1 cellular context compared by ENCODE assay signal in genomic region chr10:23350706-23351105, GRCh38. TPM values are rescaled to one million over a fixed set of nuclear protein-coding genes. Genes with fewer than 3 reads are reported as not detected.
"Had no signal": no experiment of that assay in that cellular context is flagged by ENCODE, and none has a peak within 500 bp of the region (broad histone marks: within the 10 kb centered on the region; RNA-seq: fewer than 3 reads in every experiment).

No MANE protein-coding gene starts in this region.

RNA-seq across cellular contexts. Expression of gene C10orf67, which starts 6.1 kb away (rescaled TPM):
- polyA plus RNA-seq: aorta had no signal
